1 cellular context compared by ENCODE assay signal in the genomic region with DNA sequence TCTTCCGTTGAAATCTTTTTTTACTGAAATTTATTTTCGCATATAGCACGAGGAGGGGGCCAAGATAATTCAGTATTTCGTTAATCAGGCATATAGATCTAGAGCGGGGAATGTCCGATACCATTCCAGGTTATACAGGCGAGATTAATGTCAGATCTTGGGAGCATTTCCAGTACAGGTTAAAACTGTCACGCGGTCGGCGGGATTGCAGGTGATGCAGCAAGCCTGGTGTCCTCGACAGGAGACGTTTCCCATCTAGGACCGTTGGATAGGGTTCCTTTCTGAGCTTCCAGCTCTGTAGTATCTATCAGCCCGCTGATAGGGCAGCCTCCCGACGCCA.
TF ChIP-seq lines count a peak whose summit lies in the region.

No MANE protein-coding gene starts in this region.

TF ChIP-seq in HepG2, 621 proteins besides CTCF, POLR2A, EP300 and RAD21 (continues in another document):
- TF ChIP-seq, protein P1, sequence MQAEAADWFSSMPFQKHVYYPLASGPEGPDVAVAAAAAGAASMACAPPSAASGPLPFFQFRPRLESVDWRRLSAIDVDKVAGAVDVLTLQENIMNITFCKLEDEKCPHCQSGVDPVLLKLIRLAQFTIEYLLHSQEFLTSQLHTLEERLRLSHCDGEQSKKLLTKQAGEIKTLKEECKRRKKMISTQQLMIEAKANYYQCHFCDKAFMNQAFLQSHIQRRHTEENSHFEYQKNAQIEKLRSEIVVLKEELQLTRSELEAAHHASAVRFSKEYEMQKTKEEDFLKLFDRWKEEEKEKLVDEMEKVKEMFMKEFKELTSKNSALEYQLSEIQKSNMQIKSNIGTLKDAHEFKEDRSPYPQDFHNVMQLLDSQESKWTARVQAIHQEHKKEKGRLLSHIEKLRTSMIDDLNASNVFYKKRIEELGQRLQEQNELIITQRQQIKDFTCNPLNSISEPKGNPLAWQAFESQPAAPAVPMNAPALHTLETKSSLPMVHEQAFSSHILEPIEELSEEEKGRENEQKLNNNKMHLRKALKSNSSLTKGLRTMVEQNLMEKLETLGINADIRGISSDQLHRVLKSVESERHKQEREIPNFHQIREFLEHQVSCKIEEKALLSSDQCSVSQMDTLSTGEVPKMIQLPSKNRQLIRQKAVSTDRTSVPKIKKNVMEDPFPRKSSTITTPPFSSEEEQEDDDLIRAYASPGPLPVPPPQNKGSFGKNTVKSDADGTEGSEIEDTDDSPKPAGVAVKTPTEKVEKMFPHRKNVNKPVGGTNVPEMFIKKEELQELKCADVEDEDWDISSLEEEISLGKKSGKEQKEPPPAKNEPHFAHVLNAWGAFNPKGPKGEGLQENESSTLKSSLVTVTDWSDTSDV (CRISPR knock-in tag; IDR thresholded peaks at IDR 0.05): no peak
- 0 out of 2 replicates have a peak, but pooled peaks have one; percentile 18 for TF ChIP-seq SNAPC2 (CRISPR knock-in tag; IDR thresholded peaks at IDR 0.05)
- TF ChIP-seq, protein P2, sequence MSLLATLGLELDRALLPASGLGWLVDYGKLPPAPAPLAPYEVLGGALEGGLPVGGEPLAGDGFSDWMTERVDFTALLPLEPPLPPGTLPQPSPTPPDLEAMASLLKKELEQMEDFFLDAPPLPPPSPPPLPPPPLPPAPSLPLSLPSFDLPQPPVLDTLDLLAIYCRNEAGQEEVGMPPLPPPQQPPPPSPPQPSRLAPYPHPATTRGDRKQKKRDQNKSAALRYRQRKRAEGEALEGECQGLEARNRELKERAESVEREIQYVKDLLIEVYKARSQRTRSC (CRISPR knock-in tag; IDR thresholded peaks at IDR 0.05; ENCODE audit: low read depth): no peak
- no peak for TF ChIP-seq ZNF44 (CRISPR knock-in tag; IDR thresholded peaks at IDR 0.05)
- no peak for TF ChIP-seq ZNF225 (CRISPR knock-in tag; IDR thresholded peaks at IDR 0.05)
- TF ChIP-seq YY1 (IDR thresholded peaks at IDR 0.05; ENCODE audit: insufficient read depth, insufficient replicate concordance, low read depth, low read length): no peak
- no peak for TF ChIP-seq KAT8 (CRISPR knock-in tag; IDR thresholded peaks at IDR 0.05)
- TF ChIP-seq TARDBP (CRISPR knock-in tag; IDR thresholded peaks at IDR 0.05): 0 out of 2 replicates have a peak, but pooled peaks have one; percentile 37
- TF ChIP-seq, protein P3, sequence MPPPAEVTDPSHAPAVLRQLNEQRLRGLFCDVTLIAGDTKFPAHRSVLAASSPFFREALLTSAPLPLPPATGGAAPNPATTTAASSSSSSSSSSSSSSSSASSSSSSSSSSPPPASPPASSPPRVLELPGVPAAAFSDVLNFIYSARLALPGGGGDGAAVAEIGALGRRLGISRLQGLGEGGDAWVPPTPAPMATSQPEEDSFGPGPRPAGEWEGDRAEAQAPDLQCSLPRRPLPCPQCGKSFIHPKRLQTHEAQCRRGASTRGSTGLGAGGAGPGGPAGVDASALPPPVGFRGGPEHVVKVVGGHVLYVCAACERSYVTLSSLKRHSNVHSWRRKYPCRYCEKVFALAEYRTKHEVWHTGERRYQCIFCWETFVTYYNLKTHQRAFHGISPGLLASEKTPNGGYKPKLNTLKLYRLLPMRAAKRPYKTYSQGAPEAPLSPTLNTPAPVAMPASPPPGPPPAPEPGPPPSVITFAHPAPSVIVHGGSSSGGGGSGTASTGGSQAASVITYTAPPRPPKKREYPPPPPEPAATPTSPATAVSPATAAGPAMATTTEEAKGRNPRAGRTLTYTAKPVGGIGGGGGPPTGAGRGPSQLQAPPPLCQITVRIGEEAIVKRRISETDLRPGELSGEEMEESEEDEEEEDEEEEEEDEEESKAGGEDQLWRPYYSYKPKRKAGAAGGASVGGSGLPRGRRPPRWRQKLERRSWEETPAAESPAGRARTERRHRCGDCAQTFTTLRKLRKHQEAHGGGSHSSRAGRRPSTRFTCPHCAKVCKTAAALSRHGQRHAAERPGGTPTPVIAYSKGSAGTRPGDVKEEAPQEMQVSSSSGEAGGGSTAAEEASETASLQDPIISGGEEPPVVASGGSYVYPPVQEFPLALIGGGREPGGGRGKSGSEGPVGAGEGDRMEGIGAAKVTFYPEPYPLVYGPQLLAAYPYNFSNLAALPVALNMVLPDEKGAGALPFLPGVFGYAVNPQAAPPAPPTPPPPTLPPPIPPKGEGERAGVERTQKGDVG (CRISPR knock-in tag; IDR thresholded peaks at IDR 0.05; ENCODE audit: borderline replicate concordance): 0 out of 2 replicates have a peak, but pooled peaks have one; percentile 19
- TF ChIP-seq, protein P4, sequence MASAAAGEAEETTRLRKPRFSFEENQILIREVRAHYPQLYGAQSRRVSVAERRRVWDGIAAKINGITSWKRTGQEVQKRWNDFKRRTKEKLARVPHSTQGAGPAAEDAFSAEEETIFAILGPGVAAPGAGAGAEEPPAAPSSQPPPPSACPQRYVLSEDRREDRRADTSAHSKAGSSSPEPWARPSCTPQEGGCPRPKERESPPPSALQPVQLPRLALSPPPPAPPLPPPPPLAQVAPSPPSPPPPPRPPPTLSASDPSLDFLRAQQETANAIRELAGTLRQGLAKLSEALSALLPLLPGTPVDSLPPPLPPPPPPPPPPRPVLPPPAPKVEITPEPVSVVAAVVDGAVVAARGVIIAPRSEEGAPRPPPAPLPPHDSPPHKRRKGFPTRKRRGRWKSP (CRISPR knock-in tag; IDR thresholded peaks at IDR 0.05): no peak
- TF ChIP-seq FOXC1 (CRISPR knock-in tag; IDR thresholded peaks at IDR 0.05; ENCODE audit: borderline replicate concordance): no peak
- 0 out of 4 replicates have a peak, but pooled peaks of 1 of the 2 experiments have one; percentile 1 for TF ChIP-seq MAFK (conservative IDR thresholded peaks at IDR 0.05 in 1 of 2, IDR thresholded peaks at IDR 0.05 in 1 of 2; ENCODE audit: low read length in 2 of 2)
- TF ChIP-seq ZNF101 (CRISPR knock-in tag; IDR thresholded peaks at IDR 0.05; ENCODE audit: borderline replicate concordance, low read depth): no peak
- TF ChIP-seq TCF7L2 (IDR thresholded peaks at IDR 0.05; ENCODE audit: low read depth, low read length): no peak
- 0 out of 2 replicates have a peak, but pooled peaks have one; percentile 23 for TF ChIP-seq RORA (CRISPR knock-in tag; IDR thresholded peaks at IDR 0.05)
- TF ChIP-seq ZNF121 (CRISPR knock-in tag; IDR thresholded peaks at IDR 0.05): no peak
- TF ChIP-seq ZNF383 (CRISPR knock-in tag; IDR thresholded peaks at IDR 0.05; ENCODE audit: borderline replicate concordance): no peak
- no peak for TF ChIP-seq NFIC (IDR thresholded peaks at IDR 0.05; ENCODE audit: low read length)
- no peak for TF ChIP-seq HHEX (CRISPR knock-in tag; IDR thresholded peaks at IDR 0.05)
- peak; percentile 83; the same call in 1 of the 2 replicates for TF ChIP-seq ZBTB38 (CRISPR knock-in tag; IDR thresholded peaks at IDR 0.05)
- TF ChIP-seq KLF11 (CRISPR knock-in tag; IDR thresholded peaks at IDR 0.05): no peak
- no peak for TF ChIP-seq AKAP8 (CRISPR knock-in tag; IDR thresholded peaks at IDR 0.05)
- no peak for TF ChIP-seq MTF1 (CRISPR knock-in tag; IDR thresholded peaks at IDR 0.05)
- TF ChIP-seq ZSCAN9 (CRISPR knock-in tag; IDR thresholded peaks at IDR 0.05; ENCODE audit: borderline replicate concordance): no peak
- TF ChIP-seq SMYD3 (CRISPR knock-in tag; IDR thresholded peaks at IDR 0.05): 0 out of 2 replicates have a peak, but pooled peaks have one; percentile 4
- TF ChIP-seq ZNF34 (CRISPR knock-in tag; IDR thresholded peaks at IDR 0.05; ENCODE audit: borderline replicate concordance): no peak
- no peak for TF ChIP-seq TBX3 (IDR thresholded peaks at IDR 0.05; ENCODE audit: borderline replicate concordance)
- no peak for TF ChIP-seq HOXA3 (CRISPR knock-in tag; IDR thresholded peaks at IDR 0.05)
- TF ChIP-seq ZFYVE20 (CRISPR knock-in tag; IDR thresholded peaks at IDR 0.05; ENCODE audit: borderline replicate concordance, low read depth): no peak
- no peak for TF ChIP-seq TP53 (CRISPR knock-in tag; conservative IDR thresholded peaks at IDR 0.05)
- TF ChIP-seq ARID2 (CRISPR knock-in tag; IDR thresholded peaks at IDR 0.05; ENCODE audit: borderline replicate concordance): 0 out of 2 replicates have a peak, but pooled peaks have one; percentile 7
- TF ChIP-seq, protein P5, sequence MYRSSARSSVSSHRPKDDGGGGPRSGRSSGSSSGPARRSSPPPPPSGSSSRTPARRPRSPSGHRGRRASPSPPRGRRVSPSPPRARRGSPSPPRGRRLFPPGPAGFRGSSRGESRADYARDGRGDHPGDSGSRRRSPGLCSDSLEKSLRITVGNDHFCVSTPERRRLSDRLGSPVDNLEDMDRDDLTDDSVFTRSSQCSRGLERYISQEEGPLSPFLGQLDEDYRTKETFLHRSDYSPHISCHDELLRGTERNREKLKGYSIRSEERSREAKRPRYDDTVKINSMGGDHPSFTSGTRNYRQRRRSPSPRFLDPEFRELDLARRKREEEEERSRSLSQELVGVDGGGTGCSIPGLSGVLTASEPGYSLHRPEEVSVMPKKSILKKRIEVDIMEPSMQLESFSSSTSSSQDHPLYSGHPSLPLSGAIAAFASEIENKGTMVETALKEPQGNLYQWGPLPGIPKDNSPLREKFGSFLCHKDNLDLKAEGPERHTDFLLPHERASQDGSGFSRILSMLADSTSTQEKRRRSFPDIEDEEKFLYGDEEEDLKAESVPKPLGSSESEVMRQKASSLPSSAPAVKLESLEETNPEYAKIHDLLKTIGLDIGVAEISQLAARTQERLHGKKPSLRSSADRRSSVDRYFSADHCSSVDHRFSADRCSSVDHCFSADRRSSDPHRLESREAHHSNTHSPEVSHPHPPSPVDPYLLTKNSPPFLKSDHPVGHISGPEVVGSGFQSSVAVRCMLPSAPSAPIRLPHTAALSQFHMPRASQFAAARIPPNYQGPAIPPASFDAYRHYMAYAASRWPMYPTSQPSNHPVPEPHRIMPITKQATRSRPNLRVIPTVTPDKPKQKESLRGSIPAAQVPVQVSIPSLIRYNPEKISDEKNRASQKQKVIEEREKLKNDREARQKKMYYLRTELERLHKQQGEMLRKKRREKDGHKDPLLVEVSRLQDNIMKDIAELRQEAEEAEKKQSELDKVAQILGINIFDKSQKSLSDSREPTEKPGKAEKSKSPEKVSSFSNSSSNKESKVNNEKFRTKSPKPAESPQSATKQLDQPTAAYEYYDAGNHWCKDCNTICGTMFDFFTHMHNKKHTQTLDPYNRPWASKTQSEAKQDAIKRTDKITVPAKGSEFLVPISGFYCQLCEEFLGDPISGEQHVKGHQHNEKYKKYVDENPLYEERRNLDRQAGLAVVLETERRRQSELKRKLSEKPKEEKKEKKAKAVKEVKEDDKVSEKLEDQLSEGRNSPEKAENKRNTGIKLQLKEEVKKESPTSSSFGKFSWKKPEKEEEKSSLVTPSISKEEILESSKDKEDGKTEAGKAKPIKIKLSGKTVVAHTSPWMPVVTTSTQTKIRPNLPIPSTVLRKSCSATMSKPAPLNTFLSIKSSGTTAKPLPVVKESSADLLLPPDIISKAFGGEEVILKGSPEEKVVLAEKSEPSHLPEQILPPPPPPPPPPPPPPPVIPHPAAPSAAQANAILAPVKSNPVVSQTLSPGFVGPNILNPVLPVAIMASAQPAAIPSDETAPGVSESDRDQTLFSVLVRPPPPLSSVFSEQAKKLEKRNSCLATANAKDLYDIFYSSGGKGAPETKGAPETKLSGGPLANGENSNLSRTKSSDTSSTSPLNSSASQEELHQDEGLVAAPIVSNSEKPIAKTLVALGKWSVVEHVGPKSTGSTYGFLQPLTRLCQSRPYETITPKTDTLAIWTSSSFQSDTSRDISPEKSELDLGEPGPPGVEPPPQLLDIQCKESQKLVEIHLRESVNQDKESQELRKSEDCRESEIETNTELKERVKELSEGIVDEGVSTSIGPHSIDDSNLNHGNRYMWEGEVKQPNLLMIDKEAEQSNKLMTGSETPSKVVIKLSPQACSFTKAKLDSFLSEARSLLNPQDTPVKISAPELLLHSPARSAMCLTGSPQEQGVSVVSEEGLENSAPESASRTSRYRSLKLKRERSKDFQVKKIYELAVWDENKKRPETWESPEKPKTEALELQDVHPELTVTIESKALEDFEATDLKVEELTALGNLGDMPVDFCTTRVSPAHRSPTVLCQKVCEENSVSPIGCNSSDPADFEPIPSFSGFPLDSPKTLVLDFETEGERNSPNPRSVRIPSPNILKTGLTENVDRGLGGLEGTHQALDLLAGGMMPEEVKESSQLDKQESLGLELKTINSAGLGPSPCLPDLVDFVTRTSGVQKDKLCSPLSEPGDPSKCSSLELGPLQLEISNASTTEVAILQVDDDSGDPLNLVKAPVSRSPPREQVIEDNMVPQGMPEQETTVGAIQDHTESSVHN (CRISPR knock-in tag; IDR thresholded peaks at IDR 0.05): no peak
- TF ChIP-seq ZNF747 (CRISPR knock-in tag; IDR thresholded peaks at IDR 0.05; ENCODE audit: borderline replicate concordance): no peak
- no peak for TF ChIP-seq ADNP (CRISPR knock-in tag; IDR thresholded peaks at IDR 0.05)
- TF ChIP-seq ATF1 (CRISPR knock-in tag; IDR thresholded peaks at IDR 0.05): no peak
- TF ChIP-seq REPIN1 (CRISPR knock-in tag; IDR thresholded peaks at IDR 0.05; ENCODE audit: borderline replicate concordance, low read depth): 0 out of 2 replicates have a peak, but pooled peaks have one; percentile 19
- no peak for TF ChIP-seq SIN3A (IDR thresholded peaks at IDR 0.05; ENCODE audit: borderline replicate concordance, low read depth, low read length)
- TF ChIP-seq, protein P6, sequence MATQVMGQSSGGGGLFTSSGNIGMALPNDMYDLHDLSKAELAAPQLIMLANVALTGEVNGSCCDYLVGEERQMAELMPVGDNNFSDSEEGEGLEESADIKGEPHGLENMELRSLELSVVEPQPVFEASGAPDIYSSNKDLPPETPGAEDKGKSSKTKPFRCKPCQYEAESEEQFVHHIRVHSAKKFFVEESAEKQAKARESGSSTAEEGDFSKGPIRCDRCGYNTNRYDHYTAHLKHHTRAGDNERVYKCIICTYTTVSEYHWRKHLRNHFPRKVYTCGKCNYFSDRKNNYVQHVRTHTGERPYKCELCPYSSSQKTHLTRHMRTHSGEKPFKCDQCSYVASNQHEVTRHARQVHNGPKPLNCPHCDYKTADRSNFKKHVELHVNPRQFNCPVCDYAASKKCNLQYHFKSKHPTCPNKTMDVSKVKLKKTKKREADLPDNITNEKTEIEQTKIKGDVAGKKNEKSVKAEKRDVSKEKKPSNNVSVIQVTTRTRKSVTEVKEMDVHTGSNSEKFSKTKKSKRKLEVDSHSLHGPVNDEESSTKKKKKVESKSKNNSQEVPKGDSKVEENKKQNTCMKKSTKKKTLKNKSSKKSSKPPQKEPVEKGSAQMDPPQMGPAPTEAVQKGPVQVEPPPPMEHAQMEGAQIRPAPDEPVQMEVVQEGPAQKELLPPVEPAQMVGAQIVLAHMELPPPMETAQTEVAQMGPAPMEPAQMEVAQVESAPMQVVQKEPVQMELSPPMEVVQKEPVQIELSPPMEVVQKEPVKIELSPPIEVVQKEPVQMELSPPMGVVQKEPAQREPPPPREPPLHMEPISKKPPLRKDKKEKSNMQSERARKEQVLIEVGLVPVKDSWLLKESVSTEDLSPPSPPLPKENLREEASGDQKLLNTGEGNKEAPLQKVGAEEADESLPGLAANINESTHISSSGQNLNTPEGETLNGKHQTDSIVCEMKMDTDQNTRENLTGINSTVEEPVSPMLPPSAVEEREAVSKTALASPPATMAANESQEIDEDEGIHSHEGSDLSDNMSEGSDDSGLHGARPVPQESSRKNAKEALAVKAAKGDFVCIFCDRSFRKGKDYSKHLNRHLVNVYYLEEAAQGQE (IDR thresholded peaks at IDR 0.05; ENCODE audit: borderline replicate concordance in 1 of 2, low read depth in 1 of 2, low read length in 2 of 2): no peak
- TF ChIP-seq CCAR2 (optimal IDR thresholded peaks at IDR 0.05; ENCODE audit: low read depth, low read length): no peak
